In the genomic region with DNA sequence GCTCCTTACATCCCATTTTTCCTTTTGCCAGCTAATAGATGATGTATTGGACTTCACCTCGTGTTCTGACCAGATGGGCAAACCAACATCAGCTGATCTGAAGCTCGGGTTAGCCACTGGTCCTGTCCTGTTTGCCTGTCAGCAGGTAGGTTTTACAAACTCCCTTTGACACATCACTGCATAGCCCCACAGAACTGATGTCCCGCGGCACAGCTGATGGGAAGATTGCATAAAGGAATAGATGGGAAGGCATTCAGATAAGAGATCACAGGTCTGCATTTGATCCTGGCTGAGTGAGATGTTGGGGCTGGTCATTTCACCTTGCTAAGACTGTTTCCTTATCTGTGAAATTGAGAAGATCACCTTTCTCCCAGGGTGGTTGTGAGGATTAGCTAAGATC, we compare ENCODE assay signal across 23 cellular contexts. TPM values are rescaled to one million over a fixed set of nuclear protein-coding genes. Genes with fewer than 3 reads are reported as not detected.
A peak's percentile ranks its signal among the peaks of the same experiment; 100 is the strongest.
DNase-seq lines count a peak whose midpoint lies in the region; ATAC-seq and TF ChIP-seq lines count a peak whose summit lies in the region.
"Had no signal": no experiment of that assay in that cellular context is flagged by ENCODE, and none has a peak within 500 bp of the region (broad histone marks: within the 10 kb centered on the region; RNA-seq: fewer than 3 reads in every experiment).

No MANE protein-coding gene starts in this region.

- no peaks in the 10 kb centered on the region for H3K79me2 ChIP-seq in OCI-LY1 (ENCODE audit: insufficient read depth, low read length)

- peak overlapping the region; percentile 99 for H3K27ac ChIP-seq in OCI-LY1 (ENCODE audit: low read depth, low read length, poor library complexity, severe bottlenecking)
- H3K27ac ChIP-seq: ascending aorta, RWPE1, testis had no signal

- no peaks in the 10 kb centered on the region for H3K27me3 Mint-ChIP-seq in activated naive CD4-positive, alpha-beta T cell treated with anti-CD3 and anti-CD28 coated beads, Interleukin-2, amount 10 ng/mL, durations not matched to agents 7 days and 5 days
- H3K27me3 Mint-ChIP-seq in brain (no peaks in the 10 kb centered on the region), progenitor cell of endocrine pancreas (no peaks in the 10 kb centered on the region)

- TF ChIP-seq CTCF in OCI-LY1 (IDR thresholded peaks at IDR 0.05; ENCODE audit: low read length), result no peak
- no peak for TF ChIP-seq CTCF in brain (conservative IDR thresholded peaks at IDR 0.05)
- no peak for TF ChIP-seq CTCF in progenitor cell of endocrine pancreas (IDR thresholded peaks at IDR 0.05; ENCODE audit: unreplicated experiment)

- peaks cover 12% of the 10 kb centered on the region; the same call in 1 of the 2 replicates for H3F3A ChIP-seq in OCI-LY1 (ENCODE audit: insufficient read depth, low read length)

- no peak overlapping the region for H3K4me3 ChIP-seq in OCI-LY1 (ENCODE audit: low read depth, low read length, poor library complexity, severe bottlenecking)
- H3K4me3 ChIP-seq: ascending aorta; BLaER1 treated with 17β-estradiol and CSF1 and Interleukin-3, amounts not matched to agents 10 nM and 100 nM; heart left ventricle; testis had no signal

- H4K20me1 ChIP-seq in OCI-LY1 (ENCODE audit: insufficient read depth, low read length), result no peaks in the 10 kb centered on the region

- ATAC-seq in HG02798 (IDR thresholded peaks at IDR 0.05; ENCODE audit: poor library complexity, unreplicated experiment), result no peak
- ATAC-seq: heart left ventricle had no signal

- peaks cover 84% of the 10 kb centered on the region for H3K36me3 ChIP-seq in OCI-LY1 (ENCODE audit: insufficient read depth, low read length)

- CTCF ChIA-PET in activated naive CD4-positive, alpha-beta T cell treated with anti-CD3 and anti-CD28 coated beads, Interleukin-2, amount 10 ng/mL, durations not matched to agents 7 days and 5 days (lab: Charles Lee), result interaction anchor here (2.1 kb wide), 1 partner anchor 9 kb away, joined by 13 read pairs; no protein-coding TSS in a partner anchor

- peaks cover 44% of the 10 kb centered on the region for H3K4me1 ChIP-seq in OCI-LY1 (ENCODE audit: insufficient read depth, low read length, severe bottlenecking)
- H3K4me1 ChIP-seq: ascending aorta, testis had no signal

- no peak overlapping the region for H3K4me2 ChIP-seq in OCI-LY1 (ENCODE audit: low read length)

- DNase-seq in activated naive CD4-positive, alpha-beta T cell treated with anti-CD3 and anti-CD28 coated beads, Interleukin-2, amount 10 ng/mL, durations not matched to agents 7 days and 5 days, result no peak
- DNase-seq in activated naive CD4-positive, alpha-beta T cell treated with Interleukin-2 at 50 U/mL for 16 hours, result no peak
- DNase-seq in progenitor cell of endocrine pancreas (ENCODE audit: low spot score, unreplicated experiment) (no peak), OCI-M2 (lab: John Stamatoyannopoulos, UW; ENCODE audit: unreplicated experiment) (no peak)
- no peak for DNase-seq in NK-92 treated with Interleukin-12 subunit alpha and Interleukin-12 subunit beta, amount 100 ng/mL, for 24 hours (lab: John Stamatoyannopoulos, UW)
- DNase-seq: ACHN; activated CD4-positive, alpha-beta T cell treated with anti-CD3 and anti-CD28 coated beads, Interleukin-2, amount 50 U/mL, for 1 hour; activated CD8-positive, alpha-beta memory T cell treated with anti-CD3 and anti-CD28 coated beads, Interleukin-2, amount 50 U/mL, for 48 hours; Calu3; cerebellar nuclear complex; heart left ventricle; Karpas-422; NCI-H1694 treated with DMSO at 0.1 percent for 48 hours; NCI-H526; nucleus accumbens; T-helper 2 cell; testis had no signal

- no peaks in the 10 kb centered on the region for H3K9me3 ChIP-seq in OCI-LY1 (ENCODE audit: low read length)
- H3K9me3 ChIP-seq: ascending aorta; BLaER1 treated with 17β-estradiol and CSF1 and Interleukin-3, amounts not matched to agents 10 nM and 100 nM; heart left ventricle; testis had no signal

- H3K4me3 Mint-ChIP-seq in activated naive CD4-positive, alpha-beta T cell treated with anti-CD3 and anti-CD28 coated beads, Interleukin-2, amount 10 ng/mL, durations not matched to agents 7 days and 5 days, result no peak overlapping the region
- H3K4me3 Mint-ChIP-seq in brain (peak overlapping the region in 1 of 5 experiments; percentile 8), progenitor cell of endocrine pancreas (ENCODE audit: low read depth) (peak overlapping the region; percentile 4)

- H3K4me1 Mint-ChIP-seq in activated naive CD4-positive, alpha-beta T cell treated with anti-CD3 and anti-CD28 coated beads, Interleukin-2, amount 10 ng/mL, durations not matched to agents 7 days and 5 days, result peaks cover 16% of the 10 kb centered on the region
- H3K4me1 Mint-ChIP-seq in brain (peaks cover 26% of the 10 kb centered on the region), progenitor cell of endocrine pancreas (ENCODE audit: low read depth) (peaks cover 28% of the 10 kb centered on the region)

- no peaks in the 10 kb centered on the region for H3K9me2 ChIP-seq in OCI-LY1 (ENCODE audit: low read depth, low read length)

- no peaks in the 10 kb centered on the region for H3K27me3 ChIP-seq in OCI-LY1 (ENCODE audit: insufficient read depth, low read length)
- H3K27me3 ChIP-seq: ascending aorta; BLaER1 treated with 17β-estradiol and CSF1 and Interleukin-3, amounts not matched to agents 10 nM and 100 nM; heart left ventricle; testis had no signal

- H3K9me3 Mint-ChIP-seq in activated naive CD4-positive, alpha-beta T cell treated with anti-CD3 and anti-CD28 coated beads, Interleukin-2, amount 10 ng/mL, durations not matched to agents 7 days and 5 days, result no peaks in the 10 kb centered on the region
- H3K9me3 Mint-ChIP-seq in brain (no peaks in the 10 kb centered on the region), progenitor cell of endocrine pancreas (ENCODE audit: low read depth) (no peaks in the 10 kb centered on the region)

- H3K27ac Mint-ChIP-seq in activated naive CD4-positive, alpha-beta T cell treated with anti-CD3 and anti-CD28 coated beads, Interleukin-2, amount 10 ng/mL, durations not matched to agents 7 days and 5 days, result peak overlapping the region; percentile 10
- H3K27ac Mint-ChIP-seq in brain (peak overlapping the region; percentile 34 to 98 (median 95)), progenitor cell of endocrine pancreas (peak overlapping the region; percentile 99)

- H3K36me3 Mint-ChIP-seq in activated naive CD4-positive, alpha-beta T cell treated with anti-CD3 and anti-CD28 coated beads, Interleukin-2, amount 10 ng/mL, durations not matched to agents 7 days and 5 days, result peaks cover 34% of the 10 kb centered on the region
- peaks cover 51% of the 10 kb centered on the region for H3K36me3 Mint-ChIP-seq in brain
- H3K36me3 Mint-ChIP-seq in progenitor cell of endocrine pancreas (ENCODE audit: insufficient read depth), result peaks cover 7% of the 10 kb centered on the region

- H3K9ac ChIP-seq in OCI-LY1 (ENCODE audit: low read length), result no peak overlapping the region

- H2AFZ ChIP-seq in OCI-LY1 (ENCODE audit: low read length), result no peak overlapping the region

RNA-seq across cellular contexts. Expression of gene PDSS1, which starts 37.9 kb away (rescaled TPM):
- 2.8 TPM for polyA plus RNA-seq in brain (ENCODE audit: insufficient read depth, low read depth, low replicate concordance)
- 13.4 and 14.4 TPM in 2 replicates for total RNA-seq in progenitor cell of endocrine pancreas
- total RNA-seq: ascending aorta had no signal

Comparison
In these comparisons a context has a peak if more than half of its experiments do, and no peak if none do; other contexts are left out.
1. H3K27ac Mint-ChIP-seq: peak in every context shown above with its lines; median percentile 99 in progenitor cell of endocrine pancreas; 95 in brain; 10 in activated naive CD4-positive, alpha-beta T cell treated with anti-CD3 and anti-CD28 coated beads, Interleukin-2, amount 10 ng/mL, durations not matched to agents 7 days and 5 days.